Comparison of ENCODE assay signal across 1 cellular context in genomic region chr10:97805096-97805879, GRCh38.
TF ChIP-seq lines count a peak whose summit lies in the region.

No MANE protein-coding gene starts in this region.

TF ChIP-seq in WTC11, 78 proteins besides CTCF, POLR2A, EP300 and RAD21 (continued from another document):
- TF ChIP-seq ERG (CRISPR knock-in tag; IDR thresholded peaks at IDR 0.05) (no peak), MLX (CRISPR knock-in tag; IDR thresholded peaks at IDR 0.05) (no peak), MAX (CRISPR knock-in tag; IDR thresholded peaks at IDR 0.05) (no peak), RELA (CRISPR knock-in tag; IDR thresholded peaks at IDR 0.05; ENCODE audit: borderline replicate concordance) (no peak), ESRRA (CRISPR knock-in tag; IDR thresholded peaks at IDR 0.05; ENCODE audit: borderline replicate concordance) (no peak), GTF2I (CRISPR knock-in tag; conservative IDR thresholded peaks at IDR 0.05) (no peak), ZBTB21 (CRISPR knock-in tag; IDR thresholded peaks at IDR 0.05; ENCODE audit: borderline replicate concordance) (no peak), EMX1 (CRISPR knock-in tag; IDR thresholded peaks at IDR 0.05) (no peak), OVOL2 (CRISPR knock-in tag; IDR thresholded peaks at IDR 0.05; ENCODE audit: borderline replicate concordance) (no peak)
